7 cellular contexts compared by ENCODE assay signal in the genomic region with DNA sequence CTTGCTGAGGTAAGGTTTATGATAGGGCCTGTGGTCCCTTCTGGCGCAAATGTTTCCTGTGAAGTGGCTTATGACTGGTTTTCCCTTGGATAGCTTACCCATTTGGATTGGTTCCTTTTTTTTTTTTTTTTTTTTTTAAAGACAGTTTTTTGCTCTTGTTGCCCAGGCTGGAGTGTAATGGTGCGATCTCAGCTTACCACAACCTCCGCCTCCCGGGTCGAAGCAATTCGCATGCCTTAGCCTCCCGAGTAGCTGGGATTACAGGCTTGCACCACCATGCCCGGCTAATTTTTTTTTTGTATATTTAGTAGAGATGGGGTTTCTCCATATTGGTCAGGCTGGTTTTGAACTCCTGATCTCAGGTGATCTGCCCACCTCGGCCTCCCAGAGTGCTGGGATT. TPM values are rescaled to one million over a fixed set of nuclear protein-coding genes. Genes with fewer than 3 reads are reported as not detected.
DNase-seq lines count a peak whose midpoint lies in the region; ATAC-seq and TF ChIP-seq lines count a peak whose summit lies in the region.
"Not testable (repeated sequence)": the region's sequence is repeated elsewhere in the genome, so short reads cannot be mapped to it uniquely, and the experiment has no call there.

No MANE protein-coding gene starts in this region.

- H3K27me3 Mint-ChIP-seq in CD8-positive, alpha-beta memory T cell; T-cell; activated naive CD4-positive, alpha-beta T cell treated with anti-CD3 and anti-CD28 coated beads, Interleukin-2, amount 50 U/mL, for 24 hours; naive thymus-derived CD8-positive, alpha-beta T cell: not testable (repeated sequence)

- peaks cover 32% of the 10 kb centered on the region for H4K20me1 ChIP-seq in Loucy (ENCODE audit: insufficient read depth, low read length, poor library complexity, severe bottlenecking)

- peaks cover 91% of the 10 kb centered on the region for H3K79me2 ChIP-seq in Loucy (ENCODE audit: insufficient read depth, low read length)

- H3K4me3 Mint-ChIP-seq in CD8-positive, alpha-beta memory T cell; T-cell; activated naive CD4-positive, alpha-beta T cell treated with anti-CD3 and anti-CD28 coated beads, Interleukin-2, amount 50 U/mL, for 24 hours: not testable (repeated sequence)
- peak overlapping the region in 1 of 10 donors; percentile 23 for H3K4me3 Mint-ChIP-seq in naive thymus-derived CD8-positive, alpha-beta T cell

- H3K9me3 Mint-ChIP-seq in CD8-positive, alpha-beta memory T cell; T-cell; activated naive CD4-positive, alpha-beta T cell treated with anti-CD3 and anti-CD28 coated beads, Interleukin-2, amount 50 U/mL, for 24 hours; naive thymus-derived CD8-positive, alpha-beta T cell: not testable (repeated sequence)

- not testable (repeated sequence) for ATAC-seq in T-cell (replicated peaks in 1 of 4); naive thymus-derived CD8-positive, alpha-beta T cell

- not testable (repeated sequence) for H2AFZ ChIP-seq in Loucy (ENCODE audit: low read length)

- H3K4me2 ChIP-seq in Loucy (ENCODE audit: low read depth, low read length, poor library complexity, severe bottlenecking): peak overlapping the region; percentile 34

- peaks cover 41% of the 10 kb centered on the region for H3K4me1 ChIP-seq in CD8-positive, alpha-beta memory T cell (ENCODE audit: insufficient read depth, low read length)
- H3K4me1 ChIP-seq in Loucy (ENCODE audit: insufficient read depth, low read length, poor library complexity, severe bottlenecking): peaks cover 56% of the 10 kb centered on the region

- not testable (repeated sequence) for TF ChIP-seq CTCF in Loucy (conservative IDR thresholded peaks at IDR 0.05; ENCODE audit: low read length)

- not testable (repeated sequence) for H3K36me3 Mint-ChIP-seq in CD8-positive, alpha-beta memory T cell; T-cell; activated naive CD4-positive, alpha-beta T cell treated with anti-CD3 and anti-CD28 coated beads, Interleukin-2, amount 50 U/mL, for 24 hours; naive thymus-derived CD8-positive, alpha-beta T cell

- peak; percentile 46 for DNase-seq in CD1c-positive myeloid dendritic cell (ENCODE audit: extremely low spot score)
- DNase-seq in CD8-positive, alpha-beta memory T cell; T-cell; naive thymus-derived CD8-positive, alpha-beta T cell: not testable (repeated sequence)
- peak; percentile 42 for DNase-seq in activated CD8-positive, alpha-beta memory T cell treated with anti-CD3 and anti-CD28 coated beads for 24 hours

- not testable (repeated sequence) for H3F3A ChIP-seq in Loucy (ENCODE audit: low read depth)

- H3K4me1 Mint-ChIP-seq in CD8-positive, alpha-beta memory T cell: peaks cover 71 to 81% (median 78%) of the 10 kb centered on the region in 3 donors
- peaks cover 72 to 87% (median 78%) of the 10 kb centered on the region in 3 donors for H3K4me1 Mint-ChIP-seq in T-cell
- peaks cover 89% of the 10 kb centered on the region for H3K4me1 Mint-ChIP-seq in activated naive CD4-positive, alpha-beta T cell treated with anti-CD3 and anti-CD28 coated beads, Interleukin-2, amount 50 U/mL, for 24 hours
- H3K4me1 Mint-ChIP-seq in naive thymus-derived CD8-positive, alpha-beta T cell: peaks cover 27 to 87% (median 62%) of the 10 kb centered on the region in 4 donors

- not testable (repeated sequence) for H3K9me3 ChIP-seq in CD8-positive, alpha-beta memory T cell (ENCODE audit: low read length); Loucy (ENCODE audit: insufficient read depth, low read depth, low read length)

- not testable (repeated sequence) for H3K36me3 ChIP-seq in CD8-positive, alpha-beta memory T cell (ENCODE audit: insufficient read depth, low read length); Loucy (ENCODE audit: insufficient read depth, low read length)

- H3K27me3 ChIP-seq in CD8-positive, alpha-beta memory T cell (ENCODE audit: insufficient read depth, low read length, poor library complexity, severe bottlenecking); Loucy (ENCODE audit: insufficient read depth, low read length, poor library complexity, severe bottlenecking): not testable (repeated sequence)

- CTCF ChIA-PET in CD8-positive, alpha-beta memory T cell (lab: Charles Lee); T-cell (lab: Charles Lee): not testable (repeated sequence)

- not testable (repeated sequence) for H3K9ac ChIP-seq in Loucy (ENCODE audit: low read depth, low read length, poor library complexity, severe bottlenecking)

- peak overlapping the region in 5 of 8 donors; percentile 16 to 89 (median 41) for H3K27ac Mint-ChIP-seq in CD8-positive, alpha-beta memory T cell
- peak overlapping the region; percentile 52 to 68 for H3K27ac Mint-ChIP-seq in T-cell
- peak overlapping the region; percentile 42 for H3K27ac Mint-ChIP-seq in activated naive CD4-positive, alpha-beta T cell treated with anti-CD3 and anti-CD28 coated beads, Interleukin-2, amount 50 U/mL, for 24 hours
- peak overlapping the region in 6 of 10 donors; percentile 30 to 87 (median 57) for H3K27ac Mint-ChIP-seq in naive thymus-derived CD8-positive, alpha-beta T cell

- H3K9me2 ChIP-seq in Loucy (replicated peaks; ENCODE audit: low read depth, low read length): not testable (repeated sequence)

- POLR2A ChIA-PET in CD8-positive, alpha-beta memory T cell (lab: Charles Lee): interaction anchor here (0.6 kb wide), 1 partner anchor 753 kb away, joined by 3 read pairs; no protein-coding TSS in a partner anchor
- POLR2A ChIA-PET in T-cell (lab: Charles Lee): interaction anchor here in 1 of 2 donors (0.6 kb wide), 1 partner anchor 19 kb away, joined by 7 read pairs; no protein-coding TSS in a partner anchor
- POLR2A ChIA-PET in naive thymus-derived CD8-positive, alpha-beta T cell (lab: Charles Lee): interaction anchor here (0.6 to 0.7 kb wide), 4 partner anchors 18 to 490 kb away, joined by 3 to 7 read pairs (median 4); no protein-coding TSS in a partner anchor

- not testable (repeated sequence) for H3K27ac ChIP-seq in CD8-positive, alpha-beta memory T cell (ENCODE audit: low read depth, low read length)

- H3K4me3 ChIP-seq in CD8-positive, alpha-beta memory T cell (ENCODE audit: low read length); Loucy (ENCODE audit: low read length, poor library complexity, severe bottlenecking): not testable (repeated sequence)

RNA-seq across cellular contexts. Expression of a gene that starts 5.7 kb away (rescaled TPM):
- total RNA-seq in CD8-positive, alpha-beta memory T cell: 10 to 100 TPM; 14.3 to 17.6 TPM
- polyA plus RNA-seq in CD8-positive, alpha-beta memory T cell: 4.4 TPM
- total RNA-seq in T-cell: 10 to 100 TPM; 21.5 to 33.7 (median 25.1) TPM
- total RNA-seq in naive thymus-derived CD8-positive, alpha-beta T cell: 10 to 100 TPM; 24.7 to 32.3 TPM
- polyA plus RNA-seq in naive thymus-derived CD8-positive, alpha-beta T cell: 1 to 10 TPM in 1 of 3 donors, under 1 TPM in 2; 0.90 to 3.0 (median 0.93) TPM
